Comparison of ENCODE assay signal across 1 cellular context in the genomic region with DNA sequence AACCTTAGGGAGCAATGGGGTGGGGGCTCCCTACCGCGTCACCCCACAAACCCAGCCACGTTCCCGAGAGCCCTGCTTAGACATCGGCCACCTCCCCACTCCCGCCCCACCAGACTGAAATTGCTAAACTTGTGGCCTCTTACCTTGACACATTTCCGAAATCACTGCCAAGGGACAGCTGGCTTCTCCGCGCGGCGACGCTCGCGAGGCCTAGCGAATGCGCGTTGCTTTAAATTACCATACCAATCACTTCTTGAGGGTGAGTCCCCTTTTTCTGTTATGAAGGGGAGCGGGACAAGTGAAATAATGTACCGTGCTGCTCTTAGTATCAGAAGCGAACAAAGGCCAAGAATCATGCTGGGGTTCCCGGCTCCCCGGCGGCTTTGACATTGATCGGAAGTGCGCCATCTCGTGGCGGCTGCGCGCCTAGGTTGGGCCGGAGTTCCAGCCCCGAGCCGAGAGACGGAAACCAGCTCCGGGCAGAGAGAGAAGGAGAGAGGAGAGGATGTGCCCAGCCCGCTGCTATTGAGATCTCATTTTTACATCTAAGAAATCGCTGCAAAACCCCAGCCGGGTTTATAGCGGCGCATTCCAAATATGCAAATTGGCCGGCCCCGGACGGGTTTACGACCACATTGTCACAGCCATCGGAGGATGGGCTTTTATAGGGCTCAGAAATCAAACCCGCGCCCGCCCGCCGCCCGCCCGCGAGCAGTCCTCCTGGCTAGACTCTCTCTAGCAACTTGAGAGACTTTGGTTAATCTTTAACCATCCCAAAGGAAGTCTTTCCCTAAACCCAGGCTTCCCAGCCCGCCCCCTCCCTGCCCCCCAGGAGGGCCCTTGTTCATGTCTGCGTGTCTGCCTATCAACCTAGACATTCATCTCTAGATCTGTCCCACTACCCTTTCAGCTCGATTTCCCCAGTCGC.
TF ChIP-seq lines count a peak whose summit lies in the region.

No MANE protein-coding gene starts in this region.

TF ChIP-seq in SK-N-SH, 30 proteins besides CTCF, POLR2A, EP300 and RAD21:
- peak; percentile 91 for TF ChIP-seq EZH2phosphoT487 (IDR thresholded peaks at IDR 0.05; ENCODE audit: borderline replicate concordance, low read depth)
- TF ChIP-seq SMC3 (IDR thresholded peaks at IDR 0.05; ENCODE audit: low read depth, low read length) = peak; percentile 37
- no peak for TF ChIP-seq MEF2A (IDR thresholded peaks at IDR 0.05; ENCODE audit: borderline replicate concordance, low read depth)
TF ChIP-seq in SK-N-SH: peak in this region for 2.
